Comparison of ENCODE assay signal across 1 cellular context in genomic region chr6:43759157-43759925, GRCh38.
TF ChIP-seq lines count a peak whose summit lies in the region.

No MANE protein-coding gene starts in this region.

TF ChIP-seq in GM12878, 131 proteins besides CTCF, POLR2A, EP300 and RAD21:
- TF ChIP-seq RCOR1 (conservative IDR thresholded peaks at IDR 0.05; ENCODE audit: low read depth, low read length) (no peak), RB1 (IDR thresholded peaks at IDR 0.05; ENCODE audit: borderline replicate concordance) (no peak), POU2F2 (IDR thresholded peaks at IDR 0.05; ENCODE audit: borderline replicate concordance, low read depth, low read length) (peak; percentile 43; the same call in 1 of the 3 replicates), PAX5 (IDR thresholded peaks at IDR 0.05; ENCODE audit: borderline replicate concordance, low read depth, low read length) (no peak), ZBTB11 (CRISPR knock-in tag; IDR thresholded peaks at IDR 0.05) (no peak)
